15 cellular contexts compared by ENCODE assay signal in the genomic region with DNA sequence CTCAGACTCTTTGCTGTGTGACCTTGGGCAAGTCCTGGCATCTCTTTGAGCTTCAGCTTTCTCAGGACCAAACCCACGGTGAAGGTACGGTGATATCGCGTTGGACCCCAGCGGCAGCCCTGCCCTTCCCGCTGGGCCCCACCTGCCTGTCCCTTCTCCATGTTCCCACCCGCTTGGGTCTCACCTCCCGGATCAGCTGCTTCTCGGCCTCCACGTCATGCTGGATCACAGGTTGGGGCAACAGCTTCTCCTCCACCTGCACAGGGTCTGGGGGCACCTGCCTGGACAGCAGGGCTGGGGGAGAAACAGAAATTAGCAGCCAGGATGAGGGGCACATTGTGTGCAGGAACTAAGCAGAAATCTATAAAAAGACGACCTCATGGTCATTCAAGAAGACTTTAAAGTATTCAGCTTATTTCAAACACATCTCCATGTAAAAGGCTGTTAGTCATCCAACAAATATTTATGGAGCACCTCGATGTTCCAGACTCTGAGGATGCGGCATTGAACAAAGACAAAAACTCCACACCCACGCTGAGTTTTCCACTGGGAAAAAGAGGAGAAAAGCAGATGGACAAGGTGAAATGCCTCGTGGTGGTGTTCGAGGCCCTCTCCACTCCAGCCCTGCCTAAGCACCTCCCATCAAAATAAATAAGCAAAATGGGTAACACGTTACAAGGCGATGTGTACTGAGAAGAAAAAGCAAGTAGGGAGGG. TPM values are rescaled to one million over a fixed set of nuclear protein-coding genes. Genes with fewer than 3 reads are reported as not detected.
DNase-seq lines count a peak whose midpoint lies in the region; ATAC-seq and TF ChIP-seq lines count a peak whose summit lies in the region.
"Had no signal": no experiment of that assay in that cellular context is flagged by ENCODE, and none has a peak within 500 bp of the region (broad histone marks: within the 10 kb centered on the region; RNA-seq: fewer than 3 reads in every experiment).

No MANE protein-coding gene starts in this region.

- no peaks in the 10 kb centered on the region for H3K36me3 Mint-ChIP-seq in endodermal cell (ENCODE audit: low read depth)

- H2BK15ac ChIP-seq in neuronal stem cell (ENCODE audit: low read length) = no peak overlapping the region

- no peak overlapping the region for H2BK5ac ChIP-seq in neuronal stem cell (ENCODE audit: low read length)

- no peaks in the 10 kb centered on the region for H3K4me1 Mint-ChIP-seq in endodermal cell

- no peak for TF ChIP-seq POLR2A in Peyer's patch (IDR thresholded peaks at IDR 0.05)

- WGBS in endodermal cell (ENCODE audit: insufficient coverage in 1 of 2, insufficient read length in 1 of 2), 2 experiments = 89 to 90% methylated on average over 6 to 18 of the region's 18 CpGs
- no CpG with 5 or more reads among the region's 18 CpGs for WGBS in neuronal stem cell (ENCODE audit: extremely low coverage in 2 of 2, insufficient read length in 2 of 2, insufficient replicate concordance in 1 of 2), 2 donors

- no peak overlapping the region for H2BK12ac ChIP-seq in neuronal stem cell (ENCODE audit: low read length)

- H3K23ac ChIP-seq in neuronal stem cell (ENCODE audit: low read depth, low read length, poor library complexity) = peak overlapping the region; percentile 4

- no peak overlapping the region for H4K8ac ChIP-seq in neuronal stem cell (ENCODE audit: low read depth, low read length)

- peak overlapping the region; percentile 88 for H2AK5ac ChIP-seq in neuronal stem cell (ENCODE audit: low read depth, low read length)

- H3K27me3 Mint-ChIP-seq in endodermal cell (ENCODE audit: insufficient read depth) = no peaks in the 10 kb centered on the region

- peak overlapping the region; percentile 11 for H3K9ac ChIP-seq in endodermal cell (ENCODE audit: extremely low read depth, low read length, poor library complexity, severe bottlenecking)
- no peak overlapping the region for H3K9ac ChIP-seq in neuronal stem cell (ENCODE audit: low read depth, low read length, poor library complexity)

- H3K27ac Mint-ChIP-seq in endodermal cell = no peak overlapping the region

- H3K4me2 ChIP-seq in neuronal stem cell (ENCODE audit: insufficient read depth, low read length, poor library complexity, severe bottlenecking) = no peak overlapping the region

- no peak overlapping the region for H4K91ac ChIP-seq in neuronal stem cell (ENCODE audit: low read depth, low read length, poor library complexity)

- H3K4ac ChIP-seq in neuronal stem cell (ENCODE audit: low read length) = no peak overlapping the region

- peak; percentile 93 for DNase-seq in EH (ENCODE audit: low read depth)
- DNase-seq in RKO (ENCODE audit: low spot score) = peak; percentile 20
- no peak for DNase-seq in endodermal cell
- no peak for DNase-seq in neuronal stem cell (ENCODE audit: low spot score)
- no peak for DNase-seq in Peyer's patch
- DNase-seq in NCI-H748 (lab: John Stamatoyannopoulos, UW; ENCODE audit: unreplicated experiment) = no peak
- DNase-seq: DMS153; gastrocnemius medialis; NCI-H1048; NCI-H82; spleen; stimulated activated CD8-positive, alpha-beta memory T cell treated with anti-CD3 and anti-CD28 coated beads, Interleukin-4, amount 100 ng/mL, for 48 hours had no signal

- H3K27me3 ChIP-seq in endodermal cell (ENCODE audit: control insufficient read depth, insufficient read depth, low read length, poor library complexity, severe bottlenecking) = no peaks in the 10 kb centered on the region
- no peaks in the 10 kb centered on the region for H3K27me3 ChIP-seq in neuronal stem cell (ENCODE audit: control insufficient read depth in 3 of 3, insufficient read depth in 3 of 3, low read depth in 1 of 3, low read length in 3 of 3)
- H3K27me3 ChIP-seq in Peyer's patch = no peaks in the 10 kb centered on the region
- H3K27me3 ChIP-seq: gastrocnemius medialis, spleen had no signal

- ATAC-seq in GM18873 (IDR thresholded peaks at IDR 0.05; ENCODE audit: low FRiP score, unreplicated experiment) (no peak), HG02588 (IDR thresholded peaks at IDR 0.05; ENCODE audit: unreplicated experiment) (no peak)
- ATAC-seq: gastrocnemius medialis had no signal

- H3K4me1 ChIP-seq in endodermal cell (ENCODE audit: control insufficient read depth, insufficient read depth, low read length) (no peaks in the 10 kb centered on the region), neuronal stem cell (ENCODE audit: control insufficient read depth in 2 of 2, insufficient read depth in 1 of 2, low read depth in 1 of 2, low read length in 2 of 2) (peaks cover 9 to 11% of the 10 kb centered on the region in 2 donors), Peyer's patch (peaks cover 0 to 9% (median 1%) of the 10 kb centered on the region in 4 donors)

- H3K4me3 ChIP-seq in endodermal cell (ENCODE audit: low read length) (no peak overlapping the region), neuronal stem cell (ENCODE audit: low read length in 2 of 2) (peak overlapping the region in 1 of 2 donors; percentile 42), Peyer's patch (no peak overlapping the region)
- H3K4me3 ChIP-seq: gastrocnemius medialis, spleen had no signal

- H3K14ac ChIP-seq in neuronal stem cell (ENCODE audit: low read length) = no peak overlapping the region

- no peaks in the 10 kb centered on the region for H3K9me3 Mint-ChIP-seq in endodermal cell

- H2AFZ ChIP-seq in neuronal stem cell (ENCODE audit: low read length) = no peak overlapping the region

- H3K27ac ChIP-seq in endodermal cell (ENCODE audit: low read depth, low read length) (no peak overlapping the region), neuronal stem cell (replicated peaks; ENCODE audit: low read length) (no peak overlapping the region), Peyer's patch (no peak overlapping the region)

- H3K9me3 ChIP-seq in endodermal cell (ENCODE audit: control insufficient read depth, low read length) = no peaks in the 10 kb centered on the region
- no peaks in the 10 kb centered on the region for H3K9me3 ChIP-seq in neuronal stem cell (replicated peaks in 1 of 2; ENCODE audit: control insufficient read depth in 2 of 2, insufficient read depth in 1 of 2, low read depth in 1 of 2, low read length in 2 of 2)
- H3K9me3 ChIP-seq in Peyer's patch = no peaks in the 10 kb centered on the region
- H3K9me3 ChIP-seq: gastrocnemius medialis, spleen had no signal

- no peak overlapping the region for H3K18ac ChIP-seq in neuronal stem cell (ENCODE audit: low read length)

- H3K4me3 Mint-ChIP-seq in endodermal cell = no peak overlapping the region

- H3K36me3 ChIP-seq in endodermal cell (ENCODE audit: control insufficient read depth, insufficient read depth, low read length) (no peaks in the 10 kb centered on the region), neuronal stem cell (replicated peaks in 1 of 2; ENCODE audit: control insufficient read depth in 2 of 2, insufficient read depth in 2 of 2, low read length in 2 of 2) (no peaks in the 10 kb centered on the region), Peyer's patch (no peaks in the 10 kb centered on the region)
- H3K36me3 ChIP-seq: gastrocnemius medialis, spleen had no signal

- no peak for TF ChIP-seq CTCF in endodermal cell (conservative IDR thresholded peaks at IDR 0.05)
- no peak for TF ChIP-seq CTCF in Peyer's patch (IDR thresholded peaks at IDR 0.05)

- no peak overlapping the region for H2BK120ac ChIP-seq in neuronal stem cell (ENCODE audit: low read depth, low read length)

- no peaks in the 10 kb centered on the region for H3K79me1 ChIP-seq in neuronal stem cell (ENCODE audit: low read depth, low read length)

RNA-seq across cellular contexts. Expression of a gene that starts 19.5 kb away (rescaled TPM):
- total RNA-seq in endodermal cell (1 to 10 TPM; 4.2 to 8.0 TPM), Peyer's patch (10 to 100 TPM in 1 of 4 donors, 1 to 10 TPM in 2, under 1 TPM in 1; 0.80 to 10.3 (median 2.2) TPM)
- 7.4 TPM for polyA plus RNA-seq in endodermal cell (2013, experiment 1 of 2)
- polyA plus RNA-seq in endodermal cell (2013, experiment 2 of 2) = 5.7 TPM
- polyA plus RNA-seq in neuronal stem cell (2013, experiment 1 of 2) = 5.8 TPM
- polyA plus RNA-seq in neuronal stem cell (2013, experiment 2 of 2) = 5.8 TPM
- total RNA-seq: T-helper 2 cell treated with Interferon-gamma antibody and Interleukin-4, amounts not matched to agents 100 ng/mL and 5 ng/mL, for 36 hours had no signal

RNA-seq across cellular contexts. Expression of a gene that starts 34.1 kb away (rescaled TPM):
- total RNA-seq in endodermal cell (1 to 10 TPM; 4.0 to 5.0 TPM), Peyer's patch (not detected)
- polyA plus RNA-seq in endodermal cell (2013, experiment 1 of 2) = 6.6 TPM
- 5.1 TPM for polyA plus RNA-seq in endodermal cell (2013, experiment 2 of 2)
- polyA plus RNA-seq in neuronal stem cell (2013, experiment 1 of 2) = 5.5 TPM
- 5.3 TPM for polyA plus RNA-seq in neuronal stem cell (2013, experiment 2 of 2)

RNA-seq across cellular contexts. Expression of a gene that starts 37.2 kb away (rescaled TPM):
- total RNA-seq in endodermal cell (100 to 1,000 TPM; 252 to 280 TPM), Peyer's patch (100 to 1,000 TPM in 3 of 4 donors, 10 to 100 TPM in 1; 44.6 to 145 (median 126) TPM)
- polyA plus RNA-seq in endodermal cell (2013, experiment 1 of 2) = 170 TPM
- polyA plus RNA-seq in endodermal cell (2013, experiment 2 of 2) = 153 TPM
- polyA plus RNA-seq in neuronal stem cell (2013, experiment 1 of 2) = 115 TPM
- polyA plus RNA-seq in neuronal stem cell (2013, experiment 2 of 2) = 115 TPM

Comparison
In these comparisons a context has a peak if more than half of its experiments do, and no peak if none do; other contexts are left out.
1. DNase-seq: peak in EH (single experiment) and RKO (single experiment); none in endodermal cell (single experiment), neuronal stem cell (single experiment), Peyer's patch (0 of 3) and NCI-H748 (single experiment).